In the genomic region with DNA sequence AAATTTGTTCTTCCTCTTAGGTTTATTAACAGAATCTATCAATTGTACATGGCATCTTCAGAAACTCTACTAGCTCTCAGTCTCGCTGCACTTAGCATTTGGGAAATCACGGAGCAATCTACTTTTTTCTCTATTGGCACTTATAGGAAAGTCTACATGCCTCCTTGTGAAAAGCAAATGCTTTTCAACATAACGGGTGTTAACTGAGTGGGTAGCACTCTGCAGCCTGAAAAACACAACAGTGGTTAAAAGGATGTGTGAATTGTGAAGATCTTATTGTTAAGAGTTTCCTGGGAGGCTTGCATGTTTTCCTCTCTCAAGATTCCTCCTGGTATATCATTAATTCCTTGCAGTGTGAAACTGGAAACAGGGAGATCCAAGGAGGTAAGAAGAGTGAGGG, we compare ENCODE assay signal across 20 cellular contexts.
"Had no signal": no experiment of that assay in that cellular context is flagged by ENCODE, and none has a peak within 500 bp of the region (broad histone marks: within the 10 kb centered on the region; RNA-seq: fewer than 3 reads in every experiment).

No MANE protein-coding gene starts in this region.

- H3K36me3 ChIP-seq: colonic mucosa, gastroesophageal sphincter, transverse colon had no signal

- H3K27ac ChIP-seq: colonic mucosa, epithelial cell of prostate, gastroesophageal sphincter, transverse colon had no signal

- H3K27me3 ChIP-seq: colonic mucosa, gastroesophageal sphincter, transverse colon had no signal

- H3K27me3 Mint-ChIP-seq: activated naive CD8-positive, alpha-beta T cell had no signal

- ATAC-seq: activated CD4-positive, CD25-positive, alpha-beta regulatory T cell treated with anti-CD3 and anti-CD28 coated beads, Interleukin-2, amount 50 U/mL, for 24 hours; gastroesophageal sphincter; stimulated activated naive B cell treated with anti-CD40 and anti-IgM and Interleukin-4, amounts not matched to agents 10 μg/mL and 1 μg/mL and 100 μg/mL, for 72 hours had no signal

- H3K27ac Mint-ChIP-seq: activated naive CD8-positive, alpha-beta T cell had no signal

- H3K36me3 Mint-ChIP-seq: activated naive CD8-positive, alpha-beta T cell; stimulated activated naive B cell treated with anti-CD40 and anti-IgM and Interleukin-4, amounts not matched to agents 10 μg/mL and 1 μg/mL and 100 μg/mL, for 72 hours had no signal

- DNase-seq: activated CD4-positive, alpha-beta T cell treated with anti-CD3 and anti-CD28 coated beads, Interleukin-2, amount 50 U/mL, for 1 hour; activated gamma-delta T cell treated with Interleukin-2 at 50 U/mL for 16 hours; amniotic stem cell; colonic mucosa; head of caudate nucleus; hypothalamus; left ventricle myocardium superior; midbrain; posterior cingulate gyrus; small intestine; stimulated activated CD4-positive, alpha-beta T cell treated with anti-CD3 and anti-CD28 coated beads, Interleukin-15, amount 100 ng/mL, for 24 hours; stimulated activated CD4-positive, alpha-beta T cell treated with anti-CD3 and anti-CD28 coated beads, Interleukin-2, amount 100 ng/mL, for 48 hours; stimulated activated CD8-positive, alpha-beta memory T cell treated with anti-CD3 and anti-CD28 coated beads, Interleukin-4, amount 100 ng/mL, for 48 hours; stimulated activated naive B cell treated with anti-CD40 and anti-IgM and Interleukin-4, amounts not matched to agents 10 μg/mL and 1 μg/mL and 100 μg/mL, for 72 hours; transverse colon had no signal

- H3K4me3 ChIP-seq: colonic mucosa, gastroesophageal sphincter, transverse colon had no signal

- H3K4me3 Mint-ChIP-seq: activated CD8-positive, alpha-beta T cell treated with anti-CD3 and anti-CD28 coated beads, Interleukin-2, amount 10 ng/mL, durations not matched to agents 7 days and 5 days; activated naive CD8-positive, alpha-beta T cell; stimulated activated naive B cell treated with anti-CD40 and anti-IgM and Interleukin-4, amounts not matched to agents 10 μg/mL and 1 μg/mL and 100 μg/mL, for 72 hours had no signal

- H3K4me1 ChIP-seq: colonic mucosa, transverse colon had no signal

- H3K9me3 ChIP-seq: colonic mucosa, gastroesophageal sphincter, transverse colon had no signal
